ENCODE assay signal across 21 cellular contexts in the genomic region with DNA sequence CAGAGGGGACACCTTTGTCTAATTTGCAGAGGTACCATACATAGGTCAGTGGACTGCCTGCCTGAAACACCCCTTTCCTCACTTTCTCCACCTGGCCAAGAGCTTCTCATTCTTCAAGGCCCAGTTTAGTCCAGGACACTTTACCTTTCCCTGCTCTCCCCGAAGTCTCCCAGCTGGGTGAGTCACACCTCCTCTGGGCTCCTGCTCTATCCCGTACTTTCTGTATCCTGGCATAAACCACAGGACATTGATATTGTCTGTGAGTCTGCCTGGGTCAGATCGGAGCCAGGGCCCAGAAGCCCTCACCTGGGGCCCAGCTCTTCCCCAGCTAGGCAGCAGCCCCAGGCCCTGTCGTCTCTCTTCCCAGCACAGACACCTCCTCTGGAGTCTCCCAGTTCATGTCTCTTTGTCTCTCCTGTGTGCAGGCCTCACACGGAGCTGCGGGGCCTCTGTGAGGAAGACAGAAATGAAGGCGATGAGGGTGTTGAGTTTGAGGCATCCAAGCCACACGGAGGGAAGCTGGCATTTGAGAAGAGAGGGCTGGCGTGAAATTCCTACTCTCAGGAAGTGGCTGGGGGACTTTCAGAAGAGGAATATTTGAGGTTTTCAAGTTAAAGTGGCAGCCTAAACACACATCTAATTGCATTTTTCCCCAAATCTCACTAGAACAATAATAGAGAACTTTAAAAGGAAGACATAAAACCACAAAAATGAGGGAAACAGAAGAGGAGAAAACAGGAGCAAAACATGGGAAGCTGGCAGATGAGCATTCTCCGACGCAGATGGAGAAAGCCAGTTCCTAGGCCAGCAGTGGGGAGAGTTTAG.
DNase-seq lines count a peak whose midpoint lies in the region; ATAC-seq, FAIRE-seq and TF ChIP-seq lines count a peak whose summit lies in the region.
"Had no signal": no experiment of that assay in that cellular context is flagged by ENCODE, and none has a peak within 500 bp of the region (broad histone marks: within the 10 kb centered on the region; RNA-seq: fewer than 3 reads in every experiment).

No MANE protein-coding gene starts in this region.

- peaks cover 18 to 39% of the 10 kb centered on the region in 2 donors for H3K27me3 Mint-ChIP-seq in stimulated activated naive B cell treated with anti-CD40 and anti-IgM and Interleukin-4, amounts not matched to agents 10 μg/mL and 1 μg/mL and 100 μg/mL, for 72 hours

- no peak for TF ChIP-seq CTCF in keratinocyte (optimal IDR thresholded peaks at IDR 0.05 in 1 of 3, IDR thresholded peaks at IDR 0.05 in 1 of 3, conservative IDR thresholded peaks at IDR 0.05 in 1 of 3; ENCODE audit: extremely low read depth in 1 of 3, insufficient read depth in 2 of 3, low read length in 3 of 3)
- no peak for TF ChIP-seq CTCF in psoas muscle (IDR thresholded peaks at IDR 0.05)
- TF ChIP-seq CTCF in right atrium auricular region (IDR thresholded peaks at IDR 0.05), result no peak

- H3K4me3 ChIP-seq in GM23248 (no peak overlapping the region), adipocyte (ENCODE audit: low read length) (no peak overlapping the region), keratinocyte (ENCODE audit: control insufficient read depth in 2 of 3, extremely low read depth in 1 of 3, insufficient read depth in 2 of 3, low read depth in 1 of 3, low read length in 3 of 3) (no peak overlapping the region), small intestine (ENCODE audit: low read depth in 1 of 2, low read length in 2 of 2) (no peak overlapping the region), psoas muscle (no peak overlapping the region), right atrium auricular region (no peak overlapping the region)
- H3K4me3 ChIP-seq: adrenal gland, MG63, thyroid gland had no signal

- H3K27ac ChIP-seq in GM23248 (no peak overlapping the region), keratinocyte (ENCODE audit: control insufficient read depth, insufficient read depth, low read length) (no peak overlapping the region), small intestine (ENCODE audit: low read depth in 1 of 2, low read length in 1 of 2) (peak overlapping the region; percentile 87 to 91), psoas muscle (no peak overlapping the region), right atrium auricular region (no peak overlapping the region)
- H3K27ac ChIP-seq: adrenal gland, thyroid gland had no signal

- H3F3A ChIP-seq in GM23248 (ENCODE audit: insufficient read depth), result no peaks in the 10 kb centered on the region

- 64 to 68% methylated on average over 11 of the region's 11 CpGs for WGBS in GM23248 (ENCODE audit: low coverage in 1 of 2, low lambda C conversion rate in 2 of 2, missing lambda C conversion rate in 2 of 2), 2 experiments
- 65 to 70% (median 67%) methylated on average over 11 of the region's 11 CpGs for WGBS in small intestine, 3 donors
- WGBS in psoas muscle, 3 donors, result 83 to 86% (median 83%) methylated on average over 11 of the region's 11 CpGs

- no peak overlapping the region for H3K27ac Mint-ChIP-seq in stimulated activated naive B cell treated with anti-CD40 and anti-IgM and Interleukin-4, amounts not matched to agents 10 μg/mL and 1 μg/mL and 100 μg/mL, for 72 hours
- H3K27ac Mint-ChIP-seq: activated CD8-positive, alpha-beta memory T cell treated with anti-CD3 and anti-CD28 coated beads, Interleukin-2, amount 10 ng/mL, durations not matched to agents 7 days and 5 days; activated T-helper 2 cell treated with anti-CD3 and anti-CD28 coated beads, Interferon-gamma antibody, Interleukin-2, Interleukin-4, amounts not matched to agents 10 μg/mL and 5 μg/mL and 100 μg/mL, durations not matched to agents 14 hours and 24 hours and 36 hours; stimulated activated memory B cell treated with anti-CD40 and anti-IgM and Interleukin-4, amounts not matched to agents 10 μg/mL and 1 μg/mL and 100 μg/mL, for 72 hours; T-helper 2 cell treated with Interferon-gamma antibody and Interleukin-4, amounts not matched to agents 5 μg/mL and 100 μg/mL, for 36 hours had no signal

- H3K9ac ChIP-seq in GM23248 (no peak overlapping the region), adipocyte (ENCODE audit: low read length) (no peak overlapping the region), keratinocyte (ENCODE audit: control insufficient read depth, extremely low read depth, insufficient read depth, low read length) (no peak overlapping the region)

- H3K27me3 ChIP-seq in GM23248 (replicated peaks; ENCODE audit: insufficient read depth) (no peaks in the 10 kb centered on the region), adipocyte (replicated peaks; ENCODE audit: control insufficient read depth, insufficient read depth, low read length) (no peaks in the 10 kb centered on the region), keratinocyte (ENCODE audit: control insufficient read depth, extremely low read depth, insufficient read depth, low read length) (no peaks in the 10 kb centered on the region), small intestine (ENCODE audit: control insufficient read depth in 2 of 2, insufficient read depth in 2 of 2, low read length in 2 of 2) (no peaks in the 10 kb centered on the region), psoas muscle (ENCODE audit: insufficient read depth in 3 of 3, low read length in 2 of 3) (peaks cover 0 to 2% (median 0%) of the 10 kb centered on the region in 3 donors), right atrium auricular region (no peaks in the 10 kb centered on the region)
- H3K27me3 ChIP-seq: adrenal gland, MG63, thyroid gland had no signal

- H3K36me3 ChIP-seq in GM23248 (ENCODE audit: low read depth) (no peaks in the 10 kb centered on the region), adipocyte (ENCODE audit: control insufficient read depth, insufficient read depth, low read length, severe bottlenecking) (no peaks in the 10 kb centered on the region), keratinocyte (ENCODE audit: control insufficient read depth in 2 of 2, extremely low read depth in 1 of 2, insufficient read depth in 2 of 2, low read length in 2 of 2) (no peaks in the 10 kb centered on the region), small intestine (ENCODE audit: control insufficient read depth in 2 of 2, insufficient read depth in 2 of 2, low read length in 2 of 2) (no peaks in the 10 kb centered on the region), psoas muscle (ENCODE audit: insufficient read depth in 1 of 2, low read depth in 1 of 2) (no peaks in the 10 kb centered on the region), right atrium auricular region (no peaks in the 10 kb centered on the region)
- H3K36me3 ChIP-seq: adrenal gland, MG63, thyroid gland had no signal

- H4K20me1 ChIP-seq in GM23248 (ENCODE audit: insufficient read depth) (no peaks in the 10 kb centered on the region), keratinocyte (ENCODE audit: control insufficient read depth, extremely low read depth, insufficient read depth, low read length) (no peaks in the 10 kb centered on the region)

- intact Hi-C loops in psoas muscle (cut with DNase I), result no loop called here

- H3K79me2 ChIP-seq in GM23248 (ENCODE audit: insufficient read depth), result no peaks in the 10 kb centered on the region
- H3K79me2 ChIP-seq in keratinocyte (ENCODE audit: control insufficient read depth, insufficient read depth, low read length), result no peaks in the 10 kb centered on the region

- H2AFZ ChIP-seq in GM23248, result peak overlapping the region; percentile 56; the same call in 1 of the 2 replicates
- H2AFZ ChIP-seq in keratinocyte (ENCODE audit: control insufficient read depth, low read length), result no peak overlapping the region

- in situ Hi-C loops in GM23248 (cut with MboI), result no loop called here

- no peaks in the 10 kb centered on the region for H3K9me2 ChIP-seq in GM23248 (ENCODE audit: insufficient read depth)

- ATAC-seq in psoas muscle, result no peak
- ATAC-seq in stimulated activated naive B cell treated with anti-CD40 and anti-IgM and Interleukin-4, amounts not matched to agents 10 μg/mL and 1 μg/mL and 100 μg/mL, for 72 hours (replicated peaks), result no peak
- ATAC-seq: activated CD4-positive, CD25-positive, alpha-beta regulatory T cell treated with anti-CD3 and anti-CD28 coated beads, Interleukin-2, amount 50 U/mL, for 24 hours; activated CD8-positive, alpha-beta memory T cell treated with anti-CD3 and anti-CD28 coated beads, Interleukin-2, amount 10 ng/mL, durations not matched to agents 7 days and 5 days; stimulated activated memory B cell treated with anti-CD40 and anti-IgM and Interleukin-4, amounts not matched to agents 10 μg/mL and 1 μg/mL and 100 μg/mL, for 72 hours had no signal

- peak; percentile 66 for FAIRE-seq in keratinocyte (lab: Jason Lieb, UNC)
- FAIRE-seq in small intestine (lab: Jason Lieb, UNC), result no peak
- FAIRE-seq: endometrium, GM19239 had no signal

- no peaks in the 10 kb centered on the region for H3K9me3 ChIP-seq in GM23248 (ENCODE audit: low read depth)
- H3K9me3 ChIP-seq in adipocyte (ENCODE audit: control insufficient read depth, low read length), result no peaks in the 10 kb centered on the region
- H3K9me3 ChIP-seq in keratinocyte (ENCODE audit: control insufficient read depth, low read depth, low read length), result no peaks in the 10 kb centered on the region
- H3K9me3 ChIP-seq in small intestine (ENCODE audit: control insufficient read depth, low read depth), result no peaks in the 10 kb centered on the region
- no peaks in the 10 kb centered on the region for H3K9me3 ChIP-seq in psoas muscle
- H3K9me3 ChIP-seq in right atrium auricular region, result no peaks in the 10 kb centered on the region
- H3K9me3 ChIP-seq: adrenal gland, MG63, thyroid gland had no signal

- no peak overlapping the region for H3K4me3 Mint-ChIP-seq in stimulated activated naive B cell treated with anti-CD40 and anti-IgM and Interleukin-4, amounts not matched to agents 10 μg/mL and 1 μg/mL and 100 μg/mL, for 72 hours
- H3K4me3 Mint-ChIP-seq: activated CD8-positive, alpha-beta memory T cell treated with anti-CD3 and anti-CD28 coated beads, Interleukin-2, amount 10 ng/mL, durations not matched to agents 7 days and 5 days; stimulated activated memory B cell treated with anti-CD40 and anti-IgM and Interleukin-4, amounts not matched to agents 10 μg/mL and 1 μg/mL and 100 μg/mL, for 72 hours; T-helper 2 cell treated with Interferon-gamma antibody and Interleukin-4, amounts not matched to agents 5 μg/mL and 100 μg/mL, for 36 hours had no signal

- no peaks in the 10 kb centered on the region for H3K36me3 Mint-ChIP-seq in stimulated activated naive B cell treated with anti-CD40 and anti-IgM and Interleukin-4, amounts not matched to agents 10 μg/mL and 1 μg/mL and 100 μg/mL, for 72 hours
- H3K36me3 Mint-ChIP-seq: activated CD8-positive, alpha-beta memory T cell treated with anti-CD3 and anti-CD28 coated beads, Interleukin-2, amount 10 ng/mL, durations not matched to agents 7 days and 5 days; stimulated activated memory B cell treated with anti-CD40 and anti-IgM and Interleukin-4, amounts not matched to agents 10 μg/mL and 1 μg/mL and 100 μg/mL, for 72 hours had no signal

- H3K9me3 Mint-ChIP-seq in stimulated activated naive B cell treated with anti-CD40 and anti-IgM and Interleukin-4, amounts not matched to agents 10 μg/mL and 1 μg/mL and 100 μg/mL, for 72 hours, result no peaks in the 10 kb centered on the region
- H3K9me3 Mint-ChIP-seq: activated T-helper 2 cell treated with anti-CD3 and anti-CD28 coated beads, Interferon-gamma antibody, Interleukin-2, Interleukin-4, amounts not matched to agents 10 μg/mL and 5 μg/mL and 100 μg/mL, durations not matched to agents 14 hours and 24 hours and 36 hours; stimulated activated memory B cell treated with anti-CD40 and anti-IgM and Interleukin-4, amounts not matched to agents 10 μg/mL and 1 μg/mL and 100 μg/mL, for 72 hours; T-helper 2 cell treated with Interferon-gamma antibody and Interleukin-4, amounts not matched to agents 5 μg/mL and 100 μg/mL, for 36 hours had no signal

- no peak overlapping the region for H3K4me2 ChIP-seq in GM23248 (ENCODE audit: unreplicated experiment)
- no peak overlapping the region for H3K4me2 ChIP-seq in keratinocyte (ENCODE audit: control insufficient read depth, extremely low read depth, insufficient read depth, low read depth, low read length)

- H3K4me1 ChIP-seq in GM23248 (ENCODE audit: insufficient read depth) (no peaks in the 10 kb centered on the region), adipocyte (ENCODE audit: control insufficient read depth, insufficient read depth, low read length) (no peaks in the 10 kb centered on the region), keratinocyte (ENCODE audit: control insufficient read depth, extremely low read depth, insufficient read depth, low read length) (peaks cover 11% of the 10 kb centered on the region), small intestine (ENCODE audit: control insufficient read depth in 2 of 2, insufficient read depth in 1 of 2, low read depth in 1 of 2, low read length in 1 of 2) (peaks cover 5% of the 10 kb centered on the region in 2 donors), psoas muscle (no peaks in the 10 kb centered on the region), right atrium auricular region (no peaks in the 10 kb centered on the region)
- H3K4me1 ChIP-seq: adrenal gland, thyroid gland had no signal

- DNase-seq in GM23248 (no peak), adipocyte (ENCODE audit: low read depth) (peak; percentile 37), keratinocyte (ENCODE audit: low read depth, low spot score) (no peak), small intestine (peak; percentile 52), psoas muscle (no peak), right atrium auricular region (ENCODE audit: low spot score) (no peak)
- DNase-seq in stimulated activated naive B cell treated with anti-CD40 and anti-IgM and Interleukin-4, amounts not matched to agents 10 μg/mL and 1 μg/mL and 100 μg/mL, for 72 hours, result no peak
- DNase-seq: activated CD8-positive, alpha-beta memory T cell treated with anti-CD3 and anti-CD28 coated beads, Interleukin-2, amount 10 ng/mL, durations not matched to agents 7 days and 5 days; adrenal gland; left colon; MG63; NCI-H187; NCI-H524; stimulated activated CD4-positive, alpha-beta T cell treated with anti-CD3 and anti-CD28 coated beads, Interleukin-12 subunit alpha, Interleukin-12 subunit beta, amount 100 ng/mL, for 4 hours; thyroid gland had no signal

- dilution Hi-C loops in keratinocyte (cut with MboI; ENCODE audit: extremely low pct_ligation_motif_present, low sequenced_read_pairs), result no loop called here

- no peaks in the 10 kb centered on the region for H3K9me1 ChIP-seq in keratinocyte (ENCODE audit: control insufficient read depth, extremely low read depth, insufficient read depth, low read length)

- no peaks in the 10 kb centered on the region for H3K4me1 Mint-ChIP-seq in stimulated activated naive B cell treated with anti-CD40 and anti-IgM and Interleukin-4, amounts not matched to agents 10 μg/mL and 1 μg/mL and 100 μg/mL, for 72 hours
- H3K4me1 Mint-ChIP-seq: activated CD8-positive, alpha-beta memory T cell treated with anti-CD3 and anti-CD28 coated beads, Interleukin-2, amount 10 ng/mL, durations not matched to agents 7 days and 5 days; stimulated activated memory B cell treated with anti-CD40 and anti-IgM and Interleukin-4, amounts not matched to agents 10 μg/mL and 1 μg/mL and 100 μg/mL, for 72 hours had no signal

Comparison
In these comparisons a context has a peak if more than half of its experiments do, and no peak if none do; other contexts are left out.
1. DNase-seq: peak in adipocyte (single experiment) and small intestine (single experiment); none in GM23248 (single experiment), keratinocyte (single experiment), psoas muscle (0 of 2), stimulated activated naive B cell treated with anti-CD40 and anti-IgM and Interleukin-4, amounts not matched to agents 10 μg/mL and 1 μg/mL and 100 μg/mL, for 72 hours (single experiment) and right atrium auricular region (single experiment).
2. H3K27ac ChIP-seq: peak in small intestine (2 of 2); none in GM23248 (single experiment), keratinocyte (single experiment), psoas muscle (single experiment) and right atrium auricular region (0 of 2).